Comparison of ENCODE assay signal across 27 cellular contexts in genomic region chr1:2879591-2879990, GRCh38.
DNase-seq lines count a peak whose midpoint lies in the region.
"Had no signal": no experiment of that assay in that cellular context is flagged by ENCODE, and none has a peak within 500 bp of the region (broad histone marks: within the 10 kb centered on the region; RNA-seq: fewer than 3 reads in every experiment).

No MANE protein-coding gene starts in this region.

- peaks cover 0 to 1% of the 10 kb centered on the region in 2 donors for H3K9me3 ChIP-seq in neuronal stem cell (replicated peaks in 1 of 2; ENCODE audit: control insufficient read depth in 2 of 2, insufficient read depth in 1 of 2, low read depth in 1 of 2, low read length in 2 of 2)
- H3K9me3 ChIP-seq: A549; BE2C; BLaER1; BLaER1 treated with 17β-estradiol and CSF1 and Interleukin-3, amounts not matched to agents 10 nM and 100 nM; Caco-2 had no signal

- H3K18ac ChIP-seq in neuronal stem cell (ENCODE audit: low read length): peak overlapping the region; percentile 4

- no peak overlapping the region for H3K27ac ChIP-seq in neuronal stem cell (replicated peaks; ENCODE audit: low read length)
- H3K27ac ChIP-seq: 22Rv1; A549; BLaER1; BLaER1 treated with 17β-estradiol and CSF1 and Interleukin-3, amounts not matched to agents 10 nM and 100 nM; C4-2B had no signal

- no peak overlapping the region for H4K8ac ChIP-seq in neuronal stem cell (ENCODE audit: low read depth, low read length)

- peak overlapping the region; percentile 53 for H2AK5ac ChIP-seq in neuronal stem cell (ENCODE audit: low read depth, low read length)

- H4K91ac ChIP-seq in neuronal stem cell (ENCODE audit: low read depth, low read length, poor library complexity): no peak overlapping the region

- H3K4me3 ChIP-seq in neuronal stem cell (ENCODE audit: low read length in 2 of 2): no peak overlapping the region
- H3K4me3 ChIP-seq: A549; BLaER1; BLaER1 treated with 17β-estradiol and CSF1 and Interleukin-3, amounts not matched to agents 10 nM and 100 nM had no signal

- no peak overlapping the region for H2BK12ac ChIP-seq in neuronal stem cell (ENCODE audit: low read length)

- H3K36me3 ChIP-seq in neuronal stem cell (replicated peaks in 1 of 2; ENCODE audit: control insufficient read depth in 2 of 2, insufficient read depth in 2 of 2, low read length in 2 of 2): no peaks in the 10 kb centered on the region
- H3K36me3 ChIP-seq: BE2C; BLaER1; BLaER1 treated with 17β-estradiol and CSF1 and Interleukin-3, amounts not matched to agents 10 nM and 100 nM had no signal

- no peak overlapping the region for H3K23ac ChIP-seq in neuronal stem cell (ENCODE audit: low read depth, low read length, poor library complexity)

- H2BK5ac ChIP-seq in neuronal stem cell (ENCODE audit: low read length): no peak overlapping the region

- peaks cover 1% of the 10 kb centered on the region for H3K79me1 ChIP-seq in neuronal stem cell (ENCODE audit: low read depth, low read length)

- no peak overlapping the region for H2AFZ ChIP-seq in neuronal stem cell (ENCODE audit: low read length)

- H3K4me1 ChIP-seq in neuronal stem cell (ENCODE audit: control insufficient read depth in 2 of 2, insufficient read depth in 1 of 2, low read depth in 1 of 2, low read length in 2 of 2): peaks cover 0 to 2% of the 10 kb centered on the region in 2 donors
- H3K4me1 ChIP-seq: A549, BE2C, Caco-2 had no signal

- H3K4me2 ChIP-seq in neuronal stem cell (ENCODE audit: insufficient read depth, low read length, poor library complexity, severe bottlenecking): no peak overlapping the region
- H3K4me2 ChIP-seq: A549, BLaER1 had no signal

- peak overlapping the region; percentile 10 for H2BK15ac ChIP-seq in neuronal stem cell (ENCODE audit: low read length)

- peaks cover 0 to 84% (median 0%) of the 10 kb centered on the region in 3 experiments for H3K27me3 ChIP-seq in neuronal stem cell (ENCODE audit: control insufficient read depth in 3 of 3, insufficient read depth in 3 of 3, low read depth in 1 of 3, low read length in 3 of 3)

- H2BK120ac ChIP-seq in neuronal stem cell (ENCODE audit: low read depth, low read length): no peak overlapping the region

- no CpG with 5 or more reads among the region's 18 CpGs for WGBS in neuronal stem cell (ENCODE audit: extremely low coverage in 2 of 2, insufficient read length in 2 of 2, insufficient replicate concordance in 1 of 2), 2 donors

- H3K14ac ChIP-seq in neuronal stem cell (ENCODE audit: low read length): no peak overlapping the region

- DNase-seq in neuronal stem cell (ENCODE audit: low spot score): no peak
- no peak for DNase-seq in activated CD4-positive, alpha-beta T cell treated with anti-CD3 and anti-CD28 coated beads for 48 hours
- DNase-seq: 8988T; ACHN; AML-193; BE2C; C1 segment of cervical spinal cord; Caco-2; Calu3; CD4-positive, alpha-beta memory T cell; CD4-positive, alpha-beta T cell; CD4-positive, CD25-positive, alpha-beta regulatory T cell; CD8-positive, alpha-beta memory T cell; CD8-positive, alpha-beta T cell; COR-L47; DMS 273 treated with DMSO at 0.1 percent for 48 hours; DMS153; DMS53; DMS79; DMS79 treated with DMSO at 0.1 percent for 48 hours; DND-41; EL had no signal

- no peak overlapping the region for H3K9ac ChIP-seq in neuronal stem cell (ENCODE audit: low read depth, low read length, poor library complexity)
- H3K9ac ChIP-seq: BLaER1; BLaER1 treated with 17β-estradiol and CSF1 and Interleukin-3, amounts not matched to agents 10 nM and 100 nM had no signal

- H3K4ac ChIP-seq in neuronal stem cell (ENCODE audit: low read length): no peak overlapping the region
